19 cellular contexts compared by ENCODE assay signal in genomic region chr4:114393295-114394038, GRCh38.
A peak's percentile ranks its signal among the peaks of the same experiment; 100 is the strongest.
DNase-seq lines count a peak whose midpoint lies in the region; ATAC-seq, FAIRE-seq and TF ChIP-seq lines count a peak whose summit lies in the region.
"Had no signal": no experiment of that assay in that cellular context is flagged by ENCODE, and none has a peak within 500 bp of the region (broad histone marks: within the 10 kb centered on the region; RNA-seq: fewer than 3 reads in every experiment).

No MANE protein-coding gene starts in this region.

- H4K20me1 ChIP-seq in mammary epithelial cell (ENCODE audit: insufficient read depth, low read length): no peaks in the 10 kb centered on the region
- no peaks in the 10 kb centered on the region for H4K20me1 ChIP-seq in astrocyte (ENCODE audit: insufficient read depth, low read length)

- no peak overlapping the region for H3K9ac ChIP-seq in mammary epithelial cell (ENCODE audit: insufficient read depth, low read length)
- no peak overlapping the region for H3K9ac ChIP-seq in astrocyte (ENCODE audit: low read length)

- TF ChIP-seq CTCF in mammary epithelial cell (conservative IDR thresholded peaks at IDR 0.05 in 1 of 2, IDR thresholded peaks at IDR 0.05 in 1 of 2; ENCODE audit: extremely low read depth in 1 of 2, insufficient read depth in 1 of 2, low read depth in 1 of 2, low read length in 2 of 2) (no peak), MCF 10A (IDR thresholded peaks at IDR 0.05; ENCODE audit: unreplicated experiment) (no peak), astrocyte (IDR thresholded peaks at IDR 0.05; ENCODE audit: insufficient read depth, low read depth, low read length) (no peak), left lung (IDR thresholded peaks at IDR 0.05) (no peak), suprapubic skin (IDR thresholded peaks at IDR 0.05) (no peak)

- TF ChIP-seq POLR2A in suprapubic skin (IDR thresholded peaks at IDR 0.05): no peak

- dilution Hi-C loops in mammary epithelial cell (cut with HindIII; ENCODE audit: low sequenced_read_pairs): no loop called here

- DNase-seq in mammary epithelial cell: peak; percentile 49
- no peak for DNase-seq in MCF 10A (ENCODE audit: unreplicated experiment)
- DNase-seq in astrocyte (ENCODE audit: low read depth): peak; percentile 47
- no peak for DNase-seq in left lung
- DNase-seq in suprapubic skin (ENCODE audit: low spot score in 2 of 2): no peak
- no peak for DNase-seq in activated naive CD8-positive, alpha-beta T cell treated with anti-CD3 and anti-CD28 coated beads for 36 hours
- no peak for DNase-seq in NAMALWA (ENCODE audit: low spot score)
- DNase-seq: AML-193; Caco-2; CD4-positive, alpha-beta T cell had no signal

- BruUV-seq in mammary epithelial cell (replicated peaks; lab: Mats Ljungman, UMichigan) (no TSS peak), MCF 10A (replicated peaks; lab: Mats Ljungman, UMichigan) (no TSS peak)

- H3K4me3 ChIP-seq in mammary epithelial cell (replicated peaks in 1 of 3; ENCODE audit: insufficient read depth in 1 of 3, low read depth in 2 of 3, low read length in 3 of 3) (no peak overlapping the region), astrocyte (ENCODE audit: insufficient read depth, low read depth, low read length) (no peak overlapping the region), left lung (no peak overlapping the region), suprapubic skin (no peak overlapping the region)
- H3K4me3 ChIP-seq: A549, HAP-1 had no signal

- H3K27ac Mint-ChIP-seq in MCF 10A (ENCODE audit: low read depth, unreplicated experiment) (no peak overlapping the region), astrocyte (ENCODE audit: unreplicated experiment) (no peak overlapping the region)
- no peak overlapping the region for H3K27ac Mint-ChIP-seq in activated naive CD8-positive, alpha-beta T cell treated with anti-CD3 and anti-CD28 coated beads for 36 hours
- H3K27ac Mint-ChIP-seq: CD4-positive, alpha-beta T cell had no signal

- intact Hi-C loops in mammary epithelial cell (cut with micrococcal nuclease): no loop called here
- intact Hi-C loops in MCF 10A (cut with micrococcal nuclease): no loop called here
- intact Hi-C loops in left lung (cut with DNase I): no loop called here

- H3K9me3 ChIP-seq in mammary epithelial cell (replicated peaks; ENCODE audit: insufficient read depth, low read length): no peaks in the 10 kb centered on the region
- H3K9me3 ChIP-seq in astrocyte (ENCODE audit: insufficient read depth, low read depth, low read length): no peaks in the 10 kb centered on the region
- no peaks in the 10 kb centered on the region for H3K9me3 ChIP-seq in left lung
- H3K9me3 ChIP-seq in suprapubic skin: no peaks in the 10 kb centered on the region
- H3K9me3 ChIP-seq: A549, Caco-2, HAP-1 had no signal

- POLR2A ChIA-PET in MCF 10A (lab: Yijun Ruan, JAX): interaction anchor here (0.5 to 1.0 kb wide), 2 partner anchors 20 to 258 kb away, joined by 3 to 4 read pairs; no protein-coding TSS in a partner anchor

- no peak for TF ChIP-seq EP300 in suprapubic skin (IDR thresholded peaks at IDR 0.05)

- H3K79me2 ChIP-seq in mammary epithelial cell (ENCODE audit: insufficient read depth, low read length) (no peaks in the 10 kb centered on the region), astrocyte (ENCODE audit: insufficient read depth, low read length) (no peaks in the 10 kb centered on the region)

- no peak for FAIRE-seq in astrocyte (lab: Jason Lieb, UNC)
- FAIRE-seq: A549, D721Med, G401.6, GM12892, HepG2 had no signal

- H3K36me3 ChIP-seq in mammary epithelial cell (ENCODE audit: insufficient read depth, low read length) (no peaks in the 10 kb centered on the region), astrocyte (ENCODE audit: insufficient read depth, low read length) (no peaks in the 10 kb centered on the region), left lung (no peaks in the 10 kb centered on the region), suprapubic skin (no peaks in the 10 kb centered on the region)
- H3K36me3 ChIP-seq: HAP-1 had no signal

- H3K4me3 Mint-ChIP-seq in MCF 10A (ENCODE audit: unreplicated experiment) (no peak overlapping the region), astrocyte (ENCODE audit: unreplicated experiment) (no peak overlapping the region)
- H3K4me3 Mint-ChIP-seq in activated naive CD8-positive, alpha-beta T cell treated with anti-CD3 and anti-CD28 coated beads for 36 hours: no peak overlapping the region
- H3K4me3 Mint-ChIP-seq: CD4-positive, alpha-beta T cell had no signal

- H3K4me2 ChIP-seq in mammary epithelial cell (ENCODE audit: insufficient read depth, low read depth, low read length): peak overlapping the region; percentile 21
- H3K4me2 ChIP-seq in astrocyte (ENCODE audit: low read length): no peak overlapping the region
- H3K4me2 ChIP-seq: A549 had no signal

- H3K27me3 Mint-ChIP-seq in MCF 10A (ENCODE audit: insufficient read depth, unreplicated experiment) (peaks cover 33% of the 10 kb centered on the region), astrocyte (ENCODE audit: low read depth, unreplicated experiment) (no peaks in the 10 kb centered on the region)
- H3K27me3 Mint-ChIP-seq in activated naive CD8-positive, alpha-beta T cell treated with anti-CD3 and anti-CD28 coated beads for 36 hours: peaks cover 9% of the 10 kb centered on the region

- H3K27me3 ChIP-seq in mammary epithelial cell (ENCODE audit: insufficient read depth, low read length): no peaks in the 10 kb centered on the region
- H3K27me3 ChIP-seq in astrocyte (ENCODE audit: insufficient read depth, low read length): no peaks in the 10 kb centered on the region
- H3K27me3 ChIP-seq in left lung: no peaks in the 10 kb centered on the region
- peaks cover 3% of the 10 kb centered on the region for H3K27me3 ChIP-seq in suprapubic skin

- H3K4me1 ChIP-seq in mammary epithelial cell (ENCODE audit: insufficient read depth, low read length) (peaks cover 6% of the 10 kb centered on the region), astrocyte (ENCODE audit: insufficient read depth, low read length) (no peaks in the 10 kb centered on the region), left lung (no peaks in the 10 kb centered on the region), suprapubic skin (no peaks in the 10 kb centered on the region)
- H3K4me1 ChIP-seq: A549, HAP-1 had no signal

- 64% methylated on average over 3 of the region's 3 CpGs for WGBS in mammary epithelial cell (ENCODE audit: low coverage, missing lambda C conversion rate)
- WGBS in suprapubic skin: 56% methylated on average over 3 of the region's 3 CpGs

- in situ Hi-C loops in mammary epithelial cell (cut with MboI; ENCODE audit: low sequenced_read_pairs in 2 of 2): loop anchor here (10.0 to 25.0 kb wide), 2 partner anchors 301 to 1106 kb away; no protein-coding TSS in a partner anchor

- H3K36me3 Mint-ChIP-seq in MCF 10A (ENCODE audit: insufficient read depth, unreplicated experiment): no peaks in the 10 kb centered on the region
- H3K36me3 Mint-ChIP-seq in astrocyte (ENCODE audit: low read depth, unreplicated experiment): no peaks in the 10 kb centered on the region
- no peaks in the 10 kb centered on the region for H3K36me3 Mint-ChIP-seq in activated naive CD8-positive, alpha-beta T cell treated with anti-CD3 and anti-CD28 coated beads for 36 hours

- H3K4me1 Mint-ChIP-seq in MCF 10A (ENCODE audit: insufficient read depth, unreplicated experiment) (no peaks in the 10 kb centered on the region), astrocyte (ENCODE audit: low read depth, unreplicated experiment) (peaks cover 19% of the 10 kb centered on the region)
- peaks cover 16% of the 10 kb centered on the region for H3K4me1 Mint-ChIP-seq in activated naive CD8-positive, alpha-beta T cell treated with anti-CD3 and anti-CD28 coated beads for 36 hours

- peak; percentile 60 for ATAC-seq in left lung
- no peak for ATAC-seq in GM21723 (IDR thresholded peaks at IDR 0.05; ENCODE audit: unreplicated experiment)
- ATAC-seq: A549, HepG2 had no signal

- CTCF ChIA-PET in mammary epithelial cell (lab: Charles Lee; ENCODE audit: low non-redundant PET): no interaction called here
- CTCF ChIA-PET in MCF 10A (lab: Yijun Ruan, JAX): interaction anchor here (0.9 to 1.2 kb wide), 2 partner anchors 8 to 265 kb away, joined by 4 to 8 read pairs; no protein-coding TSS in a partner anchor

- H3K9me3 Mint-ChIP-seq in MCF 10A (ENCODE audit: unreplicated experiment) (no peaks in the 10 kb centered on the region), astrocyte (ENCODE audit: unreplicated experiment) (no peaks in the 10 kb centered on the region)
- no peaks in the 10 kb centered on the region for H3K9me3 Mint-ChIP-seq in activated naive CD8-positive, alpha-beta T cell treated with anti-CD3 and anti-CD28 coated beads for 36 hours
- H3K9me3 Mint-ChIP-seq: CD4-positive, alpha-beta T cell had no signal

- H3K27ac ChIP-seq in mammary epithelial cell (ENCODE audit: insufficient read depth, low read depth, low read length) (no peak overlapping the region), astrocyte (ENCODE audit: low read depth, low read length) (no peak overlapping the region), left lung (no peak overlapping the region), suprapubic skin (no peak overlapping the region)
- H3K27ac ChIP-seq: 22Rv1, A549, C4-2B had no signal

- H2AFZ ChIP-seq in mammary epithelial cell (ENCODE audit: low read depth, low read length) (no peak overlapping the region), astrocyte (ENCODE audit: low read depth, low read length) (no peak overlapping the region)

Comparison
In these comparisons a context has a peak if more than half of its experiments do, and no peak if none do; other contexts are left out.
1. DNase-seq: peak in mammary epithelial cell (single experiment) and astrocyte (single experiment); none in MCF 10A (single experiment), left lung (0 of 2), suprapubic skin (0 of 2), activated naive CD8-positive, alpha-beta T cell treated with anti-CD3 and anti-CD28 coated beads for 36 hours (single experiment) and NAMALWA (single experiment).